Comparison of ENCODE assay signal across 9 cellular contexts in genomic region chr12:31343139-31343538, GRCh38.
"Had no signal": no experiment of that assay in that cellular context is flagged by ENCODE, and none has a peak within 500 bp of the region (broad histone marks: within the 10 kb centered on the region; RNA-seq: fewer than 3 reads in every experiment).

No MANE protein-coding gene starts in this region.

- H3K36me3 Mint-ChIP-seq: IgD-negative memory B cell had no signal

- DNase-seq: H7, HFFc6, KG1 had no signal

- H3K4me3 ChIP-seq: GM23338, HAP-1 had no signal

- H3K27me3 Mint-ChIP-seq: IgD-negative memory B cell had no signal

- H3K36me3 ChIP-seq: HAP-1 had no signal

- FAIRE-seq: HepG2 had no signal

- H3K4me1 ChIP-seq: HAP-1 had no signal

- ATAC-seq: GM23338, HCT116, HepG2 had no signal

- H3K27ac Mint-ChIP-seq: GM23338, HFFc6, IgD-negative memory B cell had no signal

- H3K4me3 Mint-ChIP-seq: GM23338, HFFc6, IgD-negative memory B cell had no signal

- H3K9me3 Mint-ChIP-seq: GM23338, HFFc6, IgD-negative memory B cell had no signal

- H3K4me2 ChIP-seq: GM23338 had no signal

- H3K9me3 ChIP-seq: HAP-1 had no signal

- H3K27ac ChIP-seq: HL-60 had no signal
